8 cellular contexts compared by ENCODE assay signal in genomic region chr1:116374340-116375164, GRCh38. TPM values are rescaled to one million over a fixed set of nuclear protein-coding genes. Genes with fewer than 3 reads are reported as not detected.
DNase-seq lines count a peak whose midpoint lies in the region; ATAC-seq and TF ChIP-seq lines count a peak whose summit lies in the region.

No MANE protein-coding gene starts in this region.

- H3K4me3 ChIP-seq in GM23248 (peak overlapping the region; percentile 98), RWPE2 (ENCODE audit: severe bottlenecking) (peak overlapping the region; percentile 66), aorta (ENCODE audit: low read length in 2 of 2) (peak overlapping the region; percentile 99)

- H3K27me3 ChIP-seq in GM23248 (replicated peaks; ENCODE audit: insufficient read depth) (no peaks in the 10 kb centered on the region), RWPE2 (ENCODE audit: insufficient read depth, poor library complexity, severe bottlenecking) (no peaks in the 10 kb centered on the region), aorta (ENCODE audit: control insufficient read depth in 1 of 2, insufficient read depth in 2 of 2, low read length in 1 of 2) (no peaks in the 10 kb centered on the region)

- H3K36me3 ChIP-seq in GM23248 (ENCODE audit: low read depth), result no peaks in the 10 kb centered on the region
- H3K36me3 ChIP-seq in RWPE2 (ENCODE audit: low read depth), result no peaks in the 10 kb centered on the region
- no peaks in the 10 kb centered on the region for H3K36me3 ChIP-seq in aorta (ENCODE audit: control insufficient read depth in 1 of 2, insufficient read depth in 2 of 2, low read length in 1 of 2)

- in situ Hi-C loops in GM23248 (cut with MboI), result no loop called here

- H3K79me2 ChIP-seq in GM23248 (ENCODE audit: insufficient read depth), result peaks cover 49% of the 10 kb centered on the region

- H2AFZ ChIP-seq in GM23248, result peak overlapping the region; percentile 78

- H3K27ac ChIP-seq in GM23248 (peak overlapping the region; percentile 97), RWPE2 (ENCODE audit: poor library complexity, severe bottlenecking) (peak overlapping the region; percentile 92), aorta (ENCODE audit: low read depth in 1 of 2, low read length in 2 of 2) (peak overlapping the region in 1 of 2 donors; percentile 43)

- DNase-seq in GM23248, result peak; percentile 45
- no peak for DNase-seq in RWPE2 (ENCODE audit: low spot score)
- peak; percentile 40 for DNase-seq in dermis blood vessel endothelial cell
- DNase-seq in midbrain (lab: John Stamatoyannopoulos, UW), result peak; percentile 27
- no peak for DNase-seq in aorta
- no peak for DNase-seq in NCI-H774 (lab: John Stamatoyannopoulos, UW)
- no peak for DNase-seq in kidney glomerular epithelial cell (lab: John Stamatoyannopoulos, UW)

- H4K20me1 ChIP-seq in GM23248 (ENCODE audit: insufficient read depth), result no peaks in the 10 kb centered on the region

- peak overlapping the region; percentile 95 for H3K9ac ChIP-seq in GM23248

- H3K9me3 ChIP-seq in GM23248 (ENCODE audit: low read depth) (no peaks in the 10 kb centered on the region), RWPE2 (ENCODE audit: severe bottlenecking) (no peaks in the 10 kb centered on the region), aorta (ENCODE audit: control insufficient read depth, low read length) (no peaks in the 10 kb centered on the region)

- H3K9me2 ChIP-seq in GM23248 (ENCODE audit: insufficient read depth), result no peaks in the 10 kb centered on the region

- peak overlapping the region; percentile 86 for H3K4me2 ChIP-seq in GM23248 (ENCODE audit: unreplicated experiment)

- no peak for ATAC-seq in RWPE2 (ENCODE audit: low read depth)
- ATAC-seq in aorta (ENCODE audit: low FRiP score), result no peak
- ATAC-seq in GM21576 (IDR thresholded peaks at IDR 0.05; ENCODE audit: unreplicated experiment), result no peak

- H3F3A ChIP-seq in GM23248 (ENCODE audit: insufficient read depth), result peaks cover 55% of the 10 kb centered on the region

- TF ChIP-seq CTCF in RWPE2 (IDR thresholded peaks at IDR 0.05; ENCODE audit: poor library complexity, severe bottlenecking), result no peak

- WGBS in GM23248 (ENCODE audit: low coverage in 1 of 2, low lambda C conversion rate in 2 of 2, missing lambda C conversion rate in 2 of 2), 2 experiments, result 15 to 18% methylated on average over 26 of the region's 26 CpGs
- WGBS in aorta, 2 donors, result 11 to 12% methylated on average over 26 of the region's 26 CpGs

- intact Hi-C loops in aorta (cut with DNase I), result loop anchor here in 1 of 2 donors (5.0 kb wide), 3 partner anchors 43 to 198 kb away; partner anchors contain the start of gene CD58

- H3K4me1 ChIP-seq in GM23248 (ENCODE audit: insufficient read depth) (peaks cover 46% of the 10 kb centered on the region), RWPE2 (ENCODE audit: insufficient read depth, poor library complexity, severe bottlenecking) (peaks cover 26% of the 10 kb centered on the region), aorta (ENCODE audit: control insufficient read depth in 1 of 2, insufficient read depth in 2 of 2, low read length in 2 of 2) (peaks cover 0 to 15% of the 10 kb centered on the region in 2 donors)

RNA-seq across cellular contexts. Expression of gene ATP1A1, which starts 1.5 kb away (rescaled TPM):
- 50.2 and 66.4 TPM in 2 replicates for total RNA-seq in GM23248 (2014; rRNA removed; shearing (Covaris generic))
- polyA plus RNA-seq in GM23248 (2016; fragmentation: Nextera tagmentation; extraction: Ambion mirVana) (108 and 116 TPM in 2 replicates), aorta (100 to 1,000 TPM; 138 to 173 TPM)
- total RNA-seq in dermis blood vessel endothelial cell (208 and 350 TPM in 2 replicates), aorta (100 to 1,000 TPM; 200 to 216 TPM)

Comparison
In these comparisons a context has a peak if more than half of its experiments do, and no peak if none do; other contexts are left out.
1. DNase-seq: peak in GM23248 (single experiment), dermis blood vessel endothelial cell (single experiment) and midbrain (single experiment); none in RWPE2 (single experiment), aorta (0 of 2), NCI-H774 (single experiment) and kidney glomerular epithelial cell (single experiment).
2. Peak in every context shown above with its lines, with median percentiles within 50 percentile points of each other: H3K4me3 ChIP-seq.